Comparison of ENCODE assay signal across 1 cellular context in genomic region chr20:58228484-58229197, GRCh38.
A peak's percentile ranks its signal among the peaks of the same experiment; 100 is the strongest.
TF ChIP-seq lines count a peak whose summit lies in the region.

TSS of gene ANKRD60 (minus strand) at chr20:58228653. CDS start at chr20:58228653, 0 bp downstream.

TF ChIP-seq in H1, 55 proteins besides CTCF, POLR2A, EP300 and RAD21 (continued from another document):
- TF ChIP-seq, protein P1, sequence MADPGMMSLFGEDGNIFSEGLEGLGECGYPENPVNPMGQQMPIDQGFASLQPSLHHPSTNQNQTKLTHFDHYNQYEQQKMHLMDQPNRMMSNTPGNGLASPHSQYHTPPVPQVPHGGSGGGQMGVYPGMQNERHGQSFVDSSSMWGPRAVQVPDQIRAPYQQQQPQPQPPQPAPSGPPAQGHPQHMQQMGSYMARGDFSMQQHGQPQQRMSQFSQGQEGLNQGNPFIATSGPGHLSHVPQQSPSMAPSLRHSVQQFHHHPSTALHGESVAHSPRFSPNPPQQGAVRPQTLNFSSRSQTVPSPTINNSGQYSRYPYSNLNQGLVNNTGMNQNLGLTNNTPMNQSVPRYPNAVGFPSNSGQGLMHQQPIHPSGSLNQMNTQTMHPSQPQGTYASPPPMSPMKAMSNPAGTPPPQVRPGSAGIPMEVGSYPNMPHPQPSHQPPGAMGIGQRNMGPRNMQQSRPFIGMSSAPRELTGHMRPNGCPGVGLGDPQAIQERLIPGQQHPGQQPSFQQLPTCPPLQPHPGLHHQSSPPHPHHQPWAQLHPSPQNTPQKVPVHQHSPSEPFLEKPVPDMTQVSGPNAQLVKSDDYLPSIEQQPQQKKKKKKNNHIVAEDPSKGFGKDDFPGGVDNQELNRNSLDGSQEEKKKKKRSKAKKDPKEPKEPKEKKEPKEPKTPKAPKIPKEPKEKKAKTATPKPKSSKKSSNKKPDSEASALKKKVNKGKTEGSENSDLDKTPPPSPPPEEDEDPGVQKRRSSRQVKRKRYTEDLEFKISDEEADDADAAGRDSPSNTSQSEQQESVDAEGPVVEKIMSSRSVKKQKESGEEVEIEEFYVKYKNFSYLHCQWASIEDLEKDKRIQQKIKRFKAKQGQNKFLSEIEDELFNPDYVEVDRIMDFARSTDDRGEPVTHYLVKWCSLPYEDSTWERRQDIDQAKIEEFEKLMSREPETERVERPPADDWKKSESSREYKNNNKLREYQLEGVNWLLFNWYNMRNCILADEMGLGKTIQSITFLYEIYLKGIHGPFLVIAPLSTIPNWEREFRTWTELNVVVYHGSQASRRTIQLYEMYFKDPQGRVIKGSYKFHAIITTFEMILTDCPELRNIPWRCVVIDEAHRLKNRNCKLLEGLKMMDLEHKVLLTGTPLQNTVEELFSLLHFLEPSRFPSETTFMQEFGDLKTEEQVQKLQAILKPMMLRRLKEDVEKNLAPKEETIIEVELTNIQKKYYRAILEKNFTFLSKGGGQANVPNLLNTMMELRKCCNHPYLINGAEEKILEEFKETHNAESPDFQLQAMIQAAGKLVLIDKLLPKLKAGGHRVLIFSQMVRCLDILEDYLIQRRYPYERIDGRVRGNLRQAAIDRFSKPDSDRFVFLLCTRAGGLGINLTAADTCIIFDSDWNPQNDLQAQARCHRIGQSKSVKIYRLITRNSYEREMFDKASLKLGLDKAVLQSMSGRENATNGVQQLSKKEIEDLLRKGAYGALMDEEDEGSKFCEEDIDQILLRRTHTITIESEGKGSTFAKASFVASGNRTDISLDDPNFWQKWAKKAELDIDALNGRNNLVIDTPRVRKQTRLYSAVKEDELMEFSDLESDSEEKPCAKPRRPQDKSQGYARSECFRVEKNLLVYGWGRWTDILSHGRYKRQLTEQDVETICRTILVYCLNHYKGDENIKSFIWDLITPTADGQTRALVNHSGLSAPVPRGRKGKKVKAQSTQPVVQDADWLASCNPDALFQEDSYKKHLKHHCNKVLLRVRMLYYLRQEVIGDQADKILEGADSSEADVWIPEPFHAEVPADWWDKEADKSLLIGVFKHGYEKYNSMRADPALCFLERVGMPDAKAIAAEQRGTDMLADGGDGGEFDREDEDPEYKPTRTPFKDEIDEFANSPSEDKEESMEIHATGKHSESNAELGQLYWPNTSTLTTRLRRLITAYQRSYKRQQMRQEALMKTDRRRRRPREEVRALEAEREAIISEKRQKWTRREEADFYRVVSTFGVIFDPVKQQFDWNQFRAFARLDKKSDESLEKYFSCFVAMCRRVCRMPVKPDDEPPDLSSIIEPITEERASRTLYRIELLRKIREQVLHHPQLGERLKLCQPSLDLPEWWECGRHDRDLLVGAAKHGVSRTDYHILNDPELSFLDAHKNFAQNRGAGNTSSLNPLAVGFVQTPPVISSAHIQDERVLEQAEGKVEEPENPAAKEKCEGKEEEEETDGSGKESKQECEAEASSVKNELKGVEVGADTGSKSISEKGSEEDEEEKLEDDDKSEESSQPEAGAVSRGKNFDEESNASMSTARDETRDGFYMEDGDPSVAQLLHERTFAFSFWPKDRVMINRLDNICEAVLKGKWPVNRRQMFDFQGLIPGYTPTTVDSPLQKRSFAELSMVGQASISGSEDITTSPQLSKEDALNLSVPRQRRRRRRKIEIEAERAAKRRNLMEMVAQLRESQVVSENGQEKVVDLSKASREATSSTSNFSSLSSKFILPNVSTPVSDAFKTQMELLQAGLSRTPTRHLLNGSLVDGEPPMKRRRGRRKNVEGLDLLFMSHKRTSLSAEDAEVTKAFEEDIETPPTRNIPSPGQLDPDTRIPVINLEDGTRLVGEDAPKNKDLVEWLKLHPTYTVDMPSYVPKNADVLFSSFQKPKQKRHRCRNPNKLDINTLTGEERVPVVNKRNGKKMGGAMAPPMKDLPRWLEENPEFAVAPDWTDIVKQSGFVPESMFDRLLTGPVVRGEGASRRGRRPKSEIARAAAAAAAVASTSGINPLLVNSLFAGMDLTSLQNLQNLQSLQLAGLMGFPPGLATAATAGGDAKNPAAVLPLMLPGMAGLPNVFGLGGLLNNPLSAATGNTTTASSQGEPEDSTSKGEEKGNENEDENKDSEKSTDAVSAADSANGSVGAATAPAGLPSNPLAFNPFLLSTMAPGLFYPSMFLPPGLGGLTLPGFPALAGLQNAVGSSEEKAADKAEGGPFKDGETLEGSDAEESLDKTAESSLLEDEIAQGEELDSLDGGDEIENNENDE (IDR thresholded peaks at IDR 0.05; ENCODE audit: insufficient replicate concordance, low read length) = no peak
- no peak for TF ChIP-seq NANOG (IDR thresholded peaks at IDR 0.05; ENCODE audit: insufficient read depth, low read depth, low read length, poor library complexity, severe bottlenecking)
- TF ChIP-seq ASH2L (IDR thresholded peaks at IDR 0.05; ENCODE audit: low read length) = peak; percentile 38
- no peak for TF ChIP-seq GABPA (IDR thresholded peaks at IDR 0.05; ENCODE audit: borderline replicate concordance, insufficient read depth, low read length)
- TF ChIP-seq TAF7 (optimal IDR thresholded peaks at IDR 0.05; ENCODE audit: borderline replicate concordance, low read depth, low read length) = peak; percentile 45
- no peak for TF ChIP-seq RBBP5 (IDR thresholded peaks at IDR 0.05; ENCODE audit: borderline replicate concordance, low read depth, low read length)
- TF ChIP-seq JUN (IDR thresholded peaks at IDR 0.05; ENCODE audit: low read depth, low read length) = no peak
- no peak for TF ChIP-seq JUND (IDR thresholded peaks at IDR 0.05; ENCODE audit: low read length)
- TF ChIP-seq PHF8 (conservative IDR thresholded peaks at IDR 0.05; ENCODE audit: low read depth, low read length) = peak; percentile 50
- TF ChIP-seq TAF1 (IDR thresholded peaks at IDR 0.05; ENCODE audit: low read depth, low read length) = peak; percentile 79; the same call in 1 of the 2 replicates
- no peak for TF ChIP-seq SP2 (IDR thresholded peaks at IDR 0.05; ENCODE audit: low read length)
- no peak for TF ChIP-seq CHD1 (IDR thresholded peaks at IDR 0.05; ENCODE audit: low read depth, low read length)
- TF ChIP-seq, protein P2, sequence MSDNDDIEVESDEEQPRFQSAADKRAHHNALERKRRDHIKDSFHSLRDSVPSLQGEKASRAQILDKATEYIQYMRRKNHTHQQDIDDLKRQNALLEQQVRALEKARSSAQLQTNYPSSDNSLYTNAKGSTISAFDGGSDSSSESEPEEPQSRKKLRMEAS (IDR thresholded peaks at IDR 0.05) = no peak; the same call in 1 of the 2 replicates
- TF ChIP-seq, protein P3, sequence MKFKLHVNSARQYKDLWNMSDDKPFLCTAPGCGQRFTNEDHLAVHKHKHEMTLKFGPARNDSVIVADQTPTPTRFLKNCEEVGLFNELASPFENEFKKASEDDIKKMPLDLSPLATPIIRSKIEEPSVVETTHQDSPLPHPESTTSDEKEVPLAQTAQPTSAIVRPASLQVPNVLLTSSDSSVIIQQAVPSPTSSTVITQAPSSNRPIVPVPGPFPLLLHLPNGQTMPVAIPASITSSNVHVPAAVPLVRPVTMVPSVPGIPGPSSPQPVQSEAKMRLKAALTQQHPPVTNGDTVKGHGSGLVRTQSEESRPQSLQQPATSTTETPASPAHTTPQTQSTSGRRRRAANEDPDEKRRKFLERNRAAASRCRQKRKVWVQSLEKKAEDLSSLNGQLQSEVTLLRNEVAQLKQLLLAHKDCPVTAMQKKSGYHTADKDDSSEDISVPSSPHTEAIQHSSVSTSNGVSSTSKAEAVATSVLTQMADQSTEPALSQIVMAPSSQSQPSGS (IDR thresholded peaks at IDR 0.05; ENCODE audit: low read length) = no peak
- TF ChIP-seq BRCA1 (IDR thresholded peaks at IDR 0.05; ENCODE audit: low read depth, low read length) = no peak
- no peak for TF ChIP-seq RFX5 (IDR thresholded peaks at IDR 0.05; ENCODE audit: borderline replicate concordance, low read depth, low read length)
- TF ChIP-seq HDAC2 (IDR thresholded peaks at IDR 0.05; ENCODE audit: borderline replicate concordance in 1 of 2, low read depth in 2 of 2, low read length in 2 of 2) = no peak
- no peak for TF ChIP-seq SP1 (IDR thresholded peaks at IDR 0.05; ENCODE audit: low read depth, low read length)
- TF ChIP-seq E2F6 (IDR thresholded peaks at IDR 0.05) = peak; percentile 48
- TF ChIP-seq SIX5 (IDR thresholded peaks at IDR 0.05; ENCODE audit: low read depth, low read length) = no peak
- TF ChIP-seq CEBPB (IDR thresholded peaks at IDR 0.05; ENCODE audit: low read depth, low read length) = no peak
- TF ChIP-seq RXRA (IDR thresholded peaks at IDR 0.05; ENCODE audit: insufficient read depth, low read depth, low read length) = no peak
